In genomic region chr2:34705556-34706247, GRCh38 we compare ENCODE assay signal across 20 cellular contexts.
DNase-seq lines count a peak whose midpoint lies in the region; ATAC-seq, FAIRE-seq and TF ChIP-seq lines count a peak whose summit lies in the region.
"Had no signal": no experiment of that assay in that cellular context is flagged by ENCODE, and none has a peak within 500 bp of the region (broad histone marks: within the 10 kb centered on the region; RNA-seq: fewer than 3 reads in every experiment).

No MANE protein-coding gene starts in this region.

- TF ChIP-seq POLR2A in A549 (IDR thresholded peaks at IDR 0.05; ENCODE audit: low read length): no peak

- H3K27me3 Mint-ChIP-seq in CD4-positive, alpha-beta T cell: no peaks in the 10 kb centered on the region
- H3K27me3 Mint-ChIP-seq: activated naive CD8-positive, alpha-beta T cell treated with anti-CD3 and anti-CD28 coated beads for 36 hours; CD8-positive, alpha-beta memory T cell; memory B cell had no signal

- no peak overlapping the region for H3K4me3 ChIP-seq in A549
- peak overlapping the region; percentile 40 for H3K4me3 ChIP-seq in endocrine pancreas (ENCODE audit: control insufficient read depth, insufficient read depth, low read length)
- H3K4me3 ChIP-seq: cardiac muscle cell, K562, sigmoid colon, thoracic aorta had no signal

- H3K9me3 Mint-ChIP-seq in CD4-positive, alpha-beta T cell: peaks cover 5% of the 10 kb centered on the region
- H3K9me3 Mint-ChIP-seq: activated naive CD8-positive, alpha-beta T cell treated with anti-CD3 and anti-CD28 coated beads for 36 hours had no signal

- WGBS in A549 (ENCODE audit: missing lambda C conversion rate): 4% methylated on average over 6 of the region's 6 CpGs

- TF ChIP-seq RAD21 in A549 (conservative IDR thresholded peaks at IDR 0.05 in 1 of 2, IDR thresholded peaks at IDR 0.05 in 1 of 2): no peak

- no peaks in the 10 kb centered on the region for H3K36me3 ChIP-seq in endocrine pancreas (ENCODE audit: control insufficient read depth, insufficient read depth, low read length)
- H3K36me3 ChIP-seq: cardiac muscle cell, sigmoid colon, thoracic aorta had no signal

- no peak overlapping the region for H3K27ac Mint-ChIP-seq in CD4-positive, alpha-beta T cell
- H3K27ac Mint-ChIP-seq: activated naive CD8-positive, alpha-beta T cell treated with anti-CD3 and anti-CD28 coated beads for 36 hours; CD8-positive, alpha-beta memory T cell; memory B cell had no signal

- H3K9me3 ChIP-seq in A549 (0 out of 3 replicates have a peak, but pooled peaks cover 3% of the 10 kb centered on the region), endocrine pancreas (ENCODE audit: control insufficient read depth, low read length) (no peaks in the 10 kb centered on the region)
- H3K9me3 ChIP-seq in CD4-positive, alpha-beta T cell (ENCODE audit: control insufficient read depth, low read length): no peaks in the 10 kb centered on the region
- H3K9me3 ChIP-seq: sigmoid colon, thoracic aorta had no signal

- no peak for TF ChIP-seq EP300 in A549 (IDR thresholded peaks at IDR 0.05)

- ATAC-seq in A549: no peak
- peak; percentile 90 for ATAC-seq in GM19324 (IDR thresholded peaks at IDR 0.05; ENCODE audit: low FRiP score, unreplicated experiment)
- ATAC-seq in HG02981 (IDR thresholded peaks at IDR 0.05; ENCODE audit: unreplicated experiment): peak; percentile 94
- ATAC-seq in SK-N-SH treated with all-trans-retinoic acid at 6 μM for 48 hours: no peak
- no peak for ATAC-seq in CD4-positive, alpha-beta T cell (ENCODE audit: poor library complexity)
- no peak for ATAC-seq in GM21576 (IDR thresholded peaks at IDR 0.05; ENCODE audit: unreplicated experiment)
- ATAC-seq: K562 had no signal

- CTCF ChIA-PET in A549 (lab: Yijun Ruan, JAX): no interaction called here
- CTCF ChIA-PET in CD4-positive, alpha-beta T cell (lab: Charles Lee): no interaction called here

- no peak overlapping the region for H3K9ac ChIP-seq in endocrine pancreas (ENCODE audit: control insufficient read depth, insufficient read depth, low read length)

- H3K4me1 Mint-ChIP-seq in CD4-positive, alpha-beta T cell (ENCODE audit: low read depth): no peaks in the 10 kb centered on the region
- H3K4me1 Mint-ChIP-seq: activated naive CD8-positive, alpha-beta T cell treated with anti-CD3 and anti-CD28 coated beads for 36 hours; CD8-positive, alpha-beta memory T cell; memory B cell had no signal

- no peak for FAIRE-seq in A549 (lab: Jason Lieb, UNC)
- FAIRE-seq: K562 had no signal

- POLR2A ChIA-PET in A549 (lab: Yijun Ruan, JAX): no interaction called here
- POLR2A ChIA-PET in CD4-positive, alpha-beta T cell (lab: Charles Lee): no interaction called here

- intact Hi-C loops in CD4-positive, alpha-beta T cell (cut with DNase I, micrococcal nuclease): no loop called here

- H3K36me3 Mint-ChIP-seq in CD4-positive, alpha-beta T cell (ENCODE audit: low read depth): no peaks in the 10 kb centered on the region
- H3K36me3 Mint-ChIP-seq: activated naive CD8-positive, alpha-beta T cell treated with anti-CD3 and anti-CD28 coated beads for 36 hours; CD8-positive, alpha-beta memory T cell; memory B cell had no signal

- H3K4me2 ChIP-seq in A549: peak overlapping the region; percentile 15; the same call in 1 of the 3 replicates

- H3K4me1 ChIP-seq in A549 (no peaks in the 10 kb centered on the region), endocrine pancreas (ENCODE audit: control insufficient read depth, insufficient read depth, low read length) (no peaks in the 10 kb centered on the region)
- H3K4me1 ChIP-seq: sigmoid colon had no signal

- no peaks in the 10 kb centered on the region for H3K27me3 ChIP-seq in endocrine pancreas (ENCODE audit: control insufficient read depth, insufficient read depth, low read length)
- no peaks in the 10 kb centered on the region for H3K27me3 ChIP-seq in CD4-positive, alpha-beta T cell (ENCODE audit: control insufficient read depth, insufficient read depth, low read length)
- H3K27me3 ChIP-seq: cardiac muscle cell, sigmoid colon had no signal

- TF ChIP-seq CTCF in A549 (IDR thresholded peaks at IDR 0.05): no peak
- TF ChIP-seq CTCF in CD4-positive, alpha-beta T cell (IDR thresholded peaks at IDR 0.05): no peak

- DNase-seq in A549 (ENCODE audit: low read depth in 1 of 2, low spot score in 1 of 2): no peak
- DNase-seq in CD4-positive, alpha-beta T cell: no peak
- no peak for DNase-seq in NK-92 (lab: John Stamatoyannopoulos, UW; ENCODE audit: unreplicated experiment)
- DNase-seq: activated CD4-positive, alpha-beta T cell treated with anti-CD3 and anti-CD28 coated beads for 48 hours; activated naive CD8-positive, alpha-beta T cell treated with anti-CD3 and anti-CD28 coated beads for 36 hours; CD8-positive, alpha-beta memory T cell; effector memory CD4-positive, alpha-beta T cell; GDM1; NCI-H1092; sigmoid colon; stimulated activated CD4-positive, alpha-beta T cell treated with anti-CD3 and anti-CD28 coated beads, Interleukin-4, amount 100 ng/mL, for 1 hour had no signal

- H3K4me3 Mint-ChIP-seq in CD4-positive, alpha-beta T cell: no peak overlapping the region
- H3K4me3 Mint-ChIP-seq: activated naive CD8-positive, alpha-beta T cell treated with anti-CD3 and anti-CD28 coated beads for 36 hours; CD8-positive, alpha-beta memory T cell; memory B cell had no signal

- no peak overlapping the region for H3K27ac ChIP-seq in A549
- H3K27ac ChIP-seq in CD4-positive, alpha-beta T cell (ENCODE audit: low read depth, low read length): no peak overlapping the region
- H3K27ac ChIP-seq: cardiac muscle cell, sigmoid colon, thoracic aorta had no signal

TF ChIP-seq in A549, 52 proteins besides CTCF, POLR2A, EP300 and RAD21 (continues in another document):
- TF ChIP-seq CHD4 (IDR thresholded peaks at IDR 0.05; ENCODE audit: borderline replicate concordance) (no peak), ATOH8 (CRISPR knock-in tag; IDR thresholded peaks at IDR 0.05; ENCODE audit: low read depth) (no peak), ZSCAN20 (CRISPR knock-in tag; IDR thresholded peaks at IDR 0.05) (no peak), CBX2 (IDR thresholded peaks at IDR 0.05; ENCODE audit: borderline replicate concordance, low read depth) (no peak), RFX5 (IDR thresholded peaks at IDR 0.05) (no peak), HOXB13 (CRISPR knock-in tag; IDR thresholded peaks at IDR 0.05; ENCODE audit: low read depth) (no peak), KDM1A (IDR thresholded peaks at IDR 0.05; ENCODE audit: low read depth) (no peak), HEYL (CRISPR knock-in tag; IDR thresholded peaks at IDR 0.05) (no peak), HMGXB4 (CRISPR knock-in tag; IDR thresholded peaks at IDR 0.05; ENCODE audit: borderline replicate concordance) (no peak), NFE2L2 (conservative IDR thresholded peaks at IDR 0.05; ENCODE audit: low read length) (no peak)

TF ChIP-seq in SK-N-SH treated with all-trans-retinoic acid at 6 μM for 48 hours, 23 proteins besides CTCF, POLR2A, EP300 and RAD21 (continues in another document):
- TF ChIP-seq OSR1 (CRISPR knock-in tag; IDR thresholded peaks at IDR 0.05) (no peak), TCF4 (CRISPR knock-in tag; IDR thresholded peaks at IDR 0.05; ENCODE audit: borderline replicate concordance) (no peak), ZNF70 (CRISPR knock-in tag; IDR thresholded peaks at IDR 0.05) (no peak), PPARA (CRISPR knock-in tag; IDR thresholded peaks at IDR 0.05; ENCODE audit: borderline replicate concordance) (no peak), PATZ1 (CRISPR knock-in tag; IDR thresholded peaks at IDR 0.05; ENCODE audit: borderline replicate concordance) (no peak), CSDC2 (CRISPR knock-in tag; IDR thresholded peaks at IDR 0.05) (no peak), ISL1 (CRISPR knock-in tag; IDR thresholded peaks at IDR 0.05) (no peak), TOX (CRISPR knock-in tag; IDR thresholded peaks at IDR 0.05; ENCODE audit: borderline replicate concordance) (no peak), POU6F1 (CRISPR knock-in tag; IDR thresholded peaks at IDR 0.05; ENCODE audit: borderline replicate concordance, low read depth) (no peak), GLIS3 (CRISPR knock-in tag; IDR thresholded peaks at IDR 0.05) (no peak), BACH2 (CRISPR knock-in tag; IDR thresholded peaks at IDR 0.05; ENCODE audit: borderline replicate concordance) (no peak), ZFP3 (CRISPR knock-in tag; IDR thresholded peaks at IDR 0.05) (no peak), ARNTL (CRISPR knock-in tag; IDR thresholded peaks at IDR 0.05; ENCODE audit: borderline replicate concordance, low read depth) (no peak)

Comparison
In these comparisons a context has a peak if more than half of its experiments do, and no peak if none do; other contexts are left out.
1. ATAC-seq: peak in GM19324 (single experiment) and HG02981 (single experiment); none in A549 (0 of 2), SK-N-SH treated with all-trans-retinoic acid at 6 μM for 48 hours (single experiment), CD4-positive, alpha-beta T cell (single experiment) and GM21576 (single experiment).